Comparison of ENCODE assay signal across 8 cellular contexts in the genomic region with DNA sequence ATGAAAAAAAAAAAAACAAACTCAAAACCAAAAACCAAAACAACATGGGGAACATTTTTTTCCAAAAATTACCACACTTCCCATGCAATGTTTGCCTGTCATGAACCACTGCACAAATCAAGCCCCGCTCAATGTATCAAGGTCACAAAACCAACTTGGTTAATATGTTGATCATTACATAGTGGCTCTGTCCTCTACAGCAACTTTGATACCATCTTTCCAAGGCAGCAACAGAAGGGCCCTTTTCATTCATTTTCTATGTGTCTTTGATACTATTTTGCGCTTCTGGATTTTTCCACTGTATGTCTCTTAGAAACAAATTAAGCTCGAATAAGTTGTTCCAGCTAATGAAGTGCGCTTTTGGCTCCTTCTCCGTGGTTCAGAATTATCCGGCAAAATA. TPM values are rescaled to one million over a fixed set of nuclear protein-coding genes. Genes with fewer than 3 reads are reported as not detected.
DNase-seq lines count a peak whose midpoint lies in the region; ATAC-seq and TF ChIP-seq lines count a peak whose summit lies in the region.

No MANE protein-coding gene starts in this region.

- H3K4me1 ChIP-seq in CD4-positive, alpha-beta memory T cell (ENCODE audit: insufficient read depth, low read length) = peaks cover 16% of the 10 kb centered on the region
- H3K4me1 ChIP-seq in Panc1 (ENCODE audit: control insufficient read depth, insufficient read depth, low read length) (peaks cover 11% of the 10 kb centered on the region), ovary (ENCODE audit: insufficient read depth) (peaks cover 15% of the 10 kb centered on the region)

- H3K4me1 Mint-ChIP-seq in CD4-positive, alpha-beta memory T cell = peaks cover 7 to 27% (median 18%) of the 10 kb centered on the region in 4 donors

- CTCF ChIA-PET in CD4-positive, alpha-beta memory T cell (lab: Charles Lee; ENCODE audit: partially characterized antibody) = interaction anchor here (1.2 to 2.0 kb wide), 3 partner anchors 23 to 181 kb away, joined by 4 to 10 read pairs (median 6); partner anchors contain the start of gene LPIN3
- CTCF ChIA-PET in Panc1 (lab: Charles Lee) = no interaction called here

- no peaks in the 10 kb centered on the region for H3K36me3 Mint-ChIP-seq in CD4-positive, alpha-beta memory T cell

- TF ChIP-seq POLR2A in ovary (IDR thresholded peaks at IDR 0.05) = no peak

- TF ChIP-seq CTCF in Panc1 (IDR thresholded peaks at IDR 0.05) (no peak), epithelial cell of esophagus (IDR thresholded peaks at IDR 0.05; ENCODE audit: insufficient read depth, low read depth, low read length, missing control alignments) (no peak), ovary (IDR thresholded peaks at IDR 0.05) (no peak)

- no peaks in the 10 kb centered on the region for H3K27me3 ChIP-seq in CD4-positive, alpha-beta memory T cell (ENCODE audit: insufficient read depth, low read length)
- H3K27me3 ChIP-seq in Panc1 (ENCODE audit: control insufficient read depth, insufficient read depth, low read length) (no peaks in the 10 kb centered on the region), ovary (no peaks in the 10 kb centered on the region)

- no peak overlapping the region for H3K27ac ChIP-seq in CD4-positive, alpha-beta memory T cell (ENCODE audit: low read depth, low read length)
- H3K27ac ChIP-seq in Panc1 (ENCODE audit: low read length) = peak overlapping the region; percentile 85; the same call in 1 of the 2 replicates
- peak overlapping the region in 1 of 2 donors; percentile 74 for H3K27ac ChIP-seq in ovary

- H3K9me3 Mint-ChIP-seq in CD4-positive, alpha-beta memory T cell = no peaks in the 10 kb centered on the region

- peak overlapping the region in 3 of 7 donors; percentile 49 to 65 (median 56) for H3K27ac Mint-ChIP-seq in CD4-positive, alpha-beta memory T cell

- H3K4me3 ChIP-seq in CD4-positive, alpha-beta memory T cell (ENCODE audit: low read length in 2 of 2) = no peak overlapping the region
- H3K4me3 ChIP-seq in Panc1 (ENCODE audit: low read depth in 2 of 2, low read length in 2 of 2) (peak overlapping the region; percentile 71 to 89; a peak in 2 of 4 replicates), epithelial cell of esophagus (ENCODE audit: low read length) (peak overlapping the region; percentile 60), ovary (peak overlapping the region; percentile 85)

- TSS peak; percentile 82 for BruUV-seq in Panc1 (replicated peaks; lab: Mats Ljungman, UMichigan)

- H3K9me3 ChIP-seq in CD4-positive, alpha-beta memory T cell (ENCODE audit: control insufficient read depth in 1 of 2, low read length in 2 of 2) = no peaks in the 10 kb centered on the region
- H3K9me3 ChIP-seq in Panc1 (ENCODE audit: control insufficient read depth, insufficient read depth, low read depth, low read length) (no peaks in the 10 kb centered on the region), ovary (no peaks in the 10 kb centered on the region)

- no peak for ATAC-seq in Panc1
- ATAC-seq in GM19463 (IDR thresholded peaks at IDR 0.05; ENCODE audit: unreplicated experiment) = no peak
- ATAC-seq in GM21381 (IDR thresholded peaks at IDR 0.05; ENCODE audit: unreplicated experiment) = no peak

- in situ Hi-C loops in Panc1 (cut with HindIII; ENCODE audit: low pct_unique_long_range_greater_than_20kb, low sequenced_read_pairs) = no loop called here

- WGBS in ovary, 3 donors = 8 to 17% (median 10%) methylated on average over 6 of the region's 6 CpGs

- no peaks in the 10 kb centered on the region for H3K27me3 Mint-ChIP-seq in CD4-positive, alpha-beta memory T cell

- POLR2A ChIA-PET in CD4-positive, alpha-beta memory T cell (lab: Charles Lee; ENCODE audit: partially characterized antibody) = interaction anchor here (1.1 to 1.8 kb wide), 2 partner anchors 14 to 178 kb away, joined by 3 to 10 read pairs; partner anchors contain the start of gene PLCG1
- POLR2A ChIA-PET in Panc1 (lab: Charles Lee) = interaction anchor here (0.7 kb wide), 1 partner anchor 1074 kb away, joined by 6 read pairs; no protein-coding TSS in a partner anchor

- TF ChIP-seq EP300 in ovary (IDR thresholded peaks at IDR 0.05) = no peak

- intact Hi-C loops in CD4-positive, alpha-beta memory T cell (cut with micrococcal nuclease) = loop anchor here (2.0 to 5.0 kb wide), 3 partner anchors 25 to 303 kb away; partner anchors contain the start of genes CHD6 and LPIN3
- intact Hi-C loops in Panc1 (cut with micrococcal nuclease; ENCODE audit: unreplicated experiment) = no loop called here
- intact Hi-C loops in ovary (cut with DNase I) = loop anchor here in 2 of 4 donors (5.0 to 10.0 kb wide), 2 partner anchors 61 to 69 kb away; no protein-coding TSS in a partner anchor

- DNase-seq in CD4-positive, alpha-beta memory T cell = no peak
- DNase-seq in Panc1 (ENCODE audit: low read depth, low spot score) (no peak), epithelial cell of esophagus (ENCODE audit: low read depth) (no peak), ovary (no peak), A172 (ENCODE audit: low spot score) (no peak), mesenteric fat pad (ENCODE audit: low spot score) (no peak)

- no peaks in the 10 kb centered on the region for H3K36me3 ChIP-seq in CD4-positive, alpha-beta memory T cell (ENCODE audit: insufficient read depth, low read length)
- H3K36me3 ChIP-seq in Panc1 (ENCODE audit: control insufficient read depth, insufficient read depth, low read length) (no peaks in the 10 kb centered on the region), ovary (no peaks in the 10 kb centered on the region)

- H3K4me3 Mint-ChIP-seq in CD4-positive, alpha-beta memory T cell = peak overlapping the region; percentile 85 to 90 (median 87)

RNA-seq across cellular contexts. Expression of gene ZHX3, which starts 1.5 kb away (rescaled TPM):
- 1 to 10 TPM; 5.2 to 6.3 TPM for total RNA-seq in CD4-positive, alpha-beta memory T cell
- 1 to 10 TPM; 2.4 to 5.7 TPM for polyA plus RNA-seq in CD4-positive, alpha-beta memory T cell
- total RNA-seq in Panc1 (2021; ENCODE audit: unreplicated experiment) (19.8 TPM), ovary (10 to 100 TPM; 17.5 to 72.0 (median 53.0) TPM), mesenteric fat pad (62.5 TPM)
- polyA plus RNA-seq in Panc1 (2012; ENCODE audit: insufficient read length) = 9.0 TPM
- 10 to 100 TPM; 20.6 to 39.6 TPM for polyA plus RNA-seq in ovary
- total RNA-seq in A172 (2014; rRNA removed; shearing (Covaris generic)) = 13.2 and 14.0 TPM in 2 replicates

RNA-seq across cellular contexts. Expression of gene LPIN3, which starts 24.6 kb away (rescaled TPM):
- total RNA-seq in CD4-positive, alpha-beta memory T cell = under 1 TPM; 0.11 to 0.17 TPM
- polyA plus RNA-seq in CD4-positive, alpha-beta memory T cell = not detected
- total RNA-seq in Panc1 (2021; ENCODE audit: unreplicated experiment) (21.0 TPM), ovary (10 to 100 TPM in 6 of 7 donors, 1 to 10 TPM in 1; 8.3 to 21.6 (median 16.4) TPM), mesenteric fat pad (49.8 TPM)
- 30.0 TPM for polyA plus RNA-seq in Panc1 (2012; ENCODE audit: insufficient read length)
- polyA plus RNA-seq in ovary = 10 to 100 TPM in 1 of 2 donors, 1 to 10 TPM in 1; 5.1 to 12.5 TPM
- total RNA-seq in A172 (2014; rRNA removed; shearing (Covaris generic)) = 3.4 TPM in 2 replicates

RNA-seq across cellular contexts. Expression of gene EMILIN3, which starts 50.6 kb away (rescaled TPM):
- total RNA-seq in CD4-positive, alpha-beta memory T cell = not detected
- not detected for polyA plus RNA-seq in CD4-positive, alpha-beta memory T cell
- total RNA-seq in Panc1 (2021; ENCODE audit: unreplicated experiment) (0.54 TPM), ovary (10 to 100 TPM in 4 of 7 donors, 1 to 10 TPM in 3; 1.5 to 33.5 (median 14.6) TPM), mesenteric fat pad (not detected)
- 0.30 TPM for polyA plus RNA-seq in Panc1 (2012; ENCODE audit: insufficient read length)
- 1 to 10 TPM; 2.0 to 4.2 TPM for polyA plus RNA-seq in ovary
- total RNA-seq in A172 (2014; rRNA removed; shearing (Covaris generic)) = not detected in 2 replicates

Comparison
In these comparisons a context has a peak if more than half of its experiments do, and no peak if none do; other contexts are left out.
1. H3K4me3 ChIP-seq: peak in Panc1 (2 of 2), epithelial cell of esophagus (single experiment) and ovary (single experiment); none in CD4-positive, alpha-beta memory T cell (0 of 2).